11 cellular contexts compared by ENCODE assay signal in genomic region chr9:92749071-92749933, GRCh38. TPM values are rescaled to one million over a fixed set of nuclear protein-coding genes. Genes with fewer than 3 reads are reported as not detected.
DNase-seq lines count a peak whose midpoint lies in the region; FAIRE-seq and TF ChIP-seq lines count a peak whose summit lies in the region.
"Had no signal": no experiment of that assay in that cellular context is flagged by ENCODE, and none has a peak within 500 bp of the region (broad histone marks: within the 10 kb centered on the region; RNA-seq: fewer than 3 reads in every experiment).

No MANE protein-coding gene starts in this region.

- TF ChIP-seq CTCF in cardiac fibroblast (IDR thresholded peaks at IDR 0.05; ENCODE audit: low read depth, low read length), result peak; percentile 10

- no peak for FAIRE-seq in RCC 7860 (lab: Jason Lieb, UNC)
- FAIRE-seq: GM12878 had no signal

- H3K4me3 ChIP-seq in MG63, result no peak overlapping the region
- H3K4me3 ChIP-seq in cardiac fibroblast (replicated peaks in 1 of 2; ENCODE audit: low read depth in 2 of 2, low read length in 2 of 2), result no peak overlapping the region
- H3K4me3 ChIP-seq in skin epidermis, result no peak overlapping the region
- H3K4me3 ChIP-seq: GM12878, right lobe of liver had no signal

- H3K27me3 ChIP-seq in MG63 (no peaks in the 10 kb centered on the region), layer of hippocampus (ENCODE audit: control insufficient read depth, insufficient read depth, low read length) (no peaks in the 10 kb centered on the region)
- H3K27me3 ChIP-seq: right lobe of liver had no signal

- H3K27ac ChIP-seq in layer of hippocampus (ENCODE audit: low read depth, low read length), result peak overlapping the region; percentile 59
- H3K27ac ChIP-seq in skin epidermis, result peak overlapping the region in 16 of 21 experiments; percentile 12 to 78 (median 55)
- H3K27ac ChIP-seq: right lobe of liver had no signal

- DNase-seq in MG63, result peak; percentile 27
- no peak for DNase-seq in cardiac fibroblast (ENCODE audit: low read depth in 2 of 2)
- DNase-seq in RCC 7860 (ENCODE audit: low spot score), result no peak
- DNase-seq in cerebellar nuclear complex (lab: John Stamatoyannopoulos, UW), result no peak
- DNase-seq in dermis blood vessel endothelial cell, result no peak
- DNase-seq in activated CD8-positive, alpha-beta memory T cell treated with anti-CD3 and anti-CD28 coated beads for 24 hours, result no peak
- DNase-seq: NCI-H187 treated with DMSO at 0.1 percent for 48 hours had no signal

- peaks cover 4% of the 10 kb centered on the region; the same call in 1 of the 2 replicates for H3K9me3 ChIP-seq in MG63
- H3K9me3 ChIP-seq: right lobe of liver had no signal

- peaks cover 5% of the 10 kb centered on the region; the same call in 1 of the 2 replicates for H3K36me3 ChIP-seq in MG63
- H3K36me3 ChIP-seq: right lobe of liver had no signal

RNA-seq across cellular contexts. Expression of gene BICD2, which starts 15.3 kb away (rescaled TPM):
- 35.6 and 49.5 TPM in 2 replicates for total RNA-seq in MG63 (2014; rRNA removed; shearing (Covaris generic); ENCODE audit: low replicate concordance)
- total RNA-seq in dermis blood vessel endothelial cell, result 54.5 and 74.2 TPM in 2 replicates
